In genomic region chr12:111440631-111441030, GRCh38 we compare ENCODE assay signal across 12 cellular contexts. TPM values are rescaled to one million over a fixed set of nuclear protein-coding genes. Genes with fewer than 3 reads are reported as not detected.
DNase-seq lines count a peak whose midpoint lies in the region; ATAC-seq and TF ChIP-seq lines count a peak whose summit lies in the region.
"Had no signal": no experiment of that assay in that cellular context is flagged by ENCODE, and none has a peak within 500 bp of the region (broad histone marks: within the 10 kb centered on the region; RNA-seq: fewer than 3 reads in every experiment).

No MANE protein-coding gene starts in this region.

- DNase-seq in activated CD8-positive, alpha-beta T cell treated with anti-CD3 and anti-CD28 coated beads for 36 hours, result no peak
- DNase-seq in activated CD8-positive, alpha-beta T cell treated with anti-CD3 and anti-CD28 coated beads, Interleukin-2, amount 10 ng/mL, durations not matched to agents 7 days and 5 days, result no peak
- DNase-seq in T-cell (no peak), right atrium auricular region (ENCODE audit: low spot score) (no peak), stomach (no peak), COLO668 (lab: John Stamatoyannopoulos, UW; ENCODE audit: unreplicated experiment) (no peak), GM19240 (ENCODE audit: insufficient read length, low spot score) (no peak)
- DNase-seq: mucosa of descending colon, MV-4-11, NCI-H226 had no signal

- intact Hi-C loops in activated CD8-positive, alpha-beta T cell treated with anti-CD3 and anti-CD28 coated beads for 36 hours (cut with micrococcal nuclease), result loop anchor here (5.0 kb wide), 1 partner anchor 38 kb away; no protein-coding TSS in a partner anchor
- intact Hi-C loops in stomach (cut with DNase I; ENCODE audit: low total_unique reads), result no loop called here

- no peaks in the 10 kb centered on the region for H3K27me3 Mint-ChIP-seq in activated CD8-positive, alpha-beta T cell treated with anti-CD3 and anti-CD28 coated beads for 36 hours
- H3K27me3 Mint-ChIP-seq in activated CD8-positive, alpha-beta T cell treated with anti-CD3 and anti-CD28 coated beads, Interleukin-2, amount 10 ng/mL, durations not matched to agents 7 days and 5 days (ENCODE audit: low read depth), result no peaks in the 10 kb centered on the region
- H3K27me3 Mint-ChIP-seq in T-cell, result no peaks in the 10 kb centered on the region

- peaks cover 57% of the 10 kb centered on the region for H3K36me3 Mint-ChIP-seq in activated CD8-positive, alpha-beta T cell treated with anti-CD3 and anti-CD28 coated beads for 36 hours (ENCODE audit: low read depth)
- peaks cover 51% of the 10 kb centered on the region for H3K36me3 Mint-ChIP-seq in activated CD8-positive, alpha-beta T cell treated with anti-CD3 and anti-CD28 coated beads, Interleukin-2, amount 10 ng/mL, durations not matched to agents 7 days and 5 days (ENCODE audit: low read depth)
- H3K36me3 Mint-ChIP-seq in T-cell, result no peaks in the 10 kb centered on the region

- H3K27me3 ChIP-seq in right atrium auricular region, result no peaks in the 10 kb centered on the region
- H3K27me3 ChIP-seq in stomach, result no peaks in the 10 kb centered on the region
- H3K27me3 ChIP-seq: suprapubic skin had no signal

- H3K4me3 ChIP-seq in right atrium auricular region (no peak overlapping the region), stomach (no peak overlapping the region)
- H3K4me3 ChIP-seq: mucosa of descending colon, suprapubic skin had no signal

- no peak for TF ChIP-seq EP300 in stomach (IDR thresholded peaks at IDR 0.05)

- H3K9me3 ChIP-seq in right atrium auricular region (no peaks in the 10 kb centered on the region), stomach (no peaks in the 10 kb centered on the region)
- H3K9me3 ChIP-seq: mucosa of descending colon, suprapubic skin had no signal

- CTCF ChIA-PET in activated CD8-positive, alpha-beta T cell treated with anti-CD3 and anti-CD28 coated beads for 36 hours (lab: Charles Lee), result interaction anchor here (3.9 to 40.2 kb wide), 2 partner anchors 11 to 36 kb away, joined by 36 to 1222 read pairs; partner anchors contain the start of gene SH2B3
- CTCF ChIA-PET in activated CD8-positive, alpha-beta T cell treated with anti-CD3 and anti-CD28 coated beads, Interleukin-2, amount 10 ng/mL, durations not matched to agents 7 days and 5 days (lab: Charles Lee), result interaction anchor here (0.6 to 28.2 kb wide), 3 partner anchors 11 to 576 kb away, joined by 3 to 1088 read pairs (median 5); partner anchors contain the start of gene SH2B3
- CTCF ChIA-PET in T-cell (lab: Charles Lee), result interaction anchor here in 1 of 2 donors (1.8 kb wide), 1 partner anchor 44 kb away, joined by 5 read pairs; no protein-coding TSS in a partner anchor

- peaks cover 91% of the 10 kb centered on the region for H3K4me1 Mint-ChIP-seq in activated CD8-positive, alpha-beta T cell treated with anti-CD3 and anti-CD28 coated beads for 36 hours (ENCODE audit: low read depth)
- peaks cover 98% of the 10 kb centered on the region for H3K4me1 Mint-ChIP-seq in activated CD8-positive, alpha-beta T cell treated with anti-CD3 and anti-CD28 coated beads, Interleukin-2, amount 10 ng/mL, durations not matched to agents 7 days and 5 days (ENCODE audit: low read depth)
- peaks cover 88 to 98% (median 89%) of the 10 kb centered on the region in 3 donors for H3K4me1 Mint-ChIP-seq in T-cell

- peaks cover 11% of the 10 kb centered on the region for H3K36me3 ChIP-seq in right atrium auricular region
- peaks cover 6 to 55% (median 44%) of the 10 kb centered on the region in 4 donors for H3K36me3 ChIP-seq in stomach

- no peak for TF ChIP-seq CTCF in activated CD8-positive, alpha-beta T cell treated with anti-CD3 and anti-CD28 coated beads for 36 hours (IDR thresholded peaks at IDR 0.05)
- TF ChIP-seq CTCF in right atrium auricular region (IDR thresholded peaks at IDR 0.05) (no peak), stomach (IDR thresholded peaks at IDR 0.05) (no peak)

- H3K27ac Mint-ChIP-seq in activated CD8-positive, alpha-beta T cell treated with anti-CD3 and anti-CD28 coated beads for 36 hours, result peak overlapping the region; percentile 61
- H3K27ac Mint-ChIP-seq in activated CD8-positive, alpha-beta T cell treated with anti-CD3 and anti-CD28 coated beads, Interleukin-2, amount 10 ng/mL, durations not matched to agents 7 days and 5 days, result no peak overlapping the region
- peak overlapping the region; percentile 82 to 96 for H3K27ac Mint-ChIP-seq in T-cell

- no peak overlapping the region for H3K4me3 Mint-ChIP-seq in activated CD8-positive, alpha-beta T cell treated with anti-CD3 and anti-CD28 coated beads for 36 hours
- H3K4me3 Mint-ChIP-seq in activated CD8-positive, alpha-beta T cell treated with anti-CD3 and anti-CD28 coated beads, Interleukin-2, amount 10 ng/mL, durations not matched to agents 7 days and 5 days, result no peak overlapping the region
- no peak overlapping the region for H3K4me3 Mint-ChIP-seq in T-cell

- peaks cover 4 to 96% of the 10 kb centered on the region in 2 donors for H3K4me1 ChIP-seq in right atrium auricular region
- H3K4me1 ChIP-seq in stomach, result peaks cover 34 to 100% (median 78%) of the 10 kb centered on the region in 4 donors

- H3K9me3 Mint-ChIP-seq in activated CD8-positive, alpha-beta T cell treated with anti-CD3 and anti-CD28 coated beads for 36 hours, result no peaks in the 10 kb centered on the region
- no peaks in the 10 kb centered on the region for H3K9me3 Mint-ChIP-seq in activated CD8-positive, alpha-beta T cell treated with anti-CD3 and anti-CD28 coated beads, Interleukin-2, amount 10 ng/mL, durations not matched to agents 7 days and 5 days (ENCODE audit: insufficient read depth)
- H3K9me3 Mint-ChIP-seq in T-cell, result no peaks in the 10 kb centered on the region

- POLR2A ChIA-PET in activated CD8-positive, alpha-beta T cell treated with anti-CD3 and anti-CD28 coated beads for 36 hours (lab: Charles Lee), result interaction anchor here (1.4 to 7.8 kb wide), 3 partner anchors 33 to 72 kb away, joined by 4 to 89 read pairs (median 6); partner anchors contain the start of gene SH2B3
- POLR2A ChIA-PET in activated CD8-positive, alpha-beta T cell treated with anti-CD3 and anti-CD28 coated beads, Interleukin-2, amount 10 ng/mL, durations not matched to agents 7 days and 5 days (lab: Charles Lee), result interaction anchor here (1.3 to 1.4 kb wide), 2 partner anchors 10 kb away, joined by 4 to 5 read pairs; no protein-coding TSS in a partner anchor
- POLR2A ChIA-PET in T-cell (lab: Charles Lee), result no interaction called here

- ATAC-seq in activated CD8-positive, alpha-beta T cell treated with anti-CD3 and anti-CD28 coated beads for 36 hours, result no peak
- no peak for ATAC-seq in activated CD8-positive, alpha-beta T cell treated with anti-CD3 and anti-CD28 coated beads, Interleukin-2, amount 10 ng/mL, durations not matched to agents 7 days and 5 days
- ATAC-seq in T-cell (replicated peaks in 1 of 4) (no peak), HG03469 (IDR thresholded peaks at IDR 0.05; ENCODE audit: unreplicated experiment) (no peak)
- ATAC-seq: mucosa of descending colon had no signal

- peak overlapping the region; percentile 46 for H3K27ac ChIP-seq in right atrium auricular region
- peak overlapping the region in 3 of 5 donors; percentile 39 to 81 (median 47) for H3K27ac ChIP-seq in stomach

- no peak for TF ChIP-seq POLR2A in stomach (IDR thresholded peaks at IDR 0.05)

- WGBS in stomach, 5 donors, result 84 to 93% (median 92%) methylated on average over 3 of the region's 3 CpGs

RNA-seq across cellular contexts. Expression of gene SH2B3, which starts 34.9 kb away (rescaled TPM):
- total RNA-seq in activated CD8-positive, alpha-beta T cell treated with anti-CD3 and anti-CD28 coated beads for 36 hours, result 10 to 100 TPM; 48.7 to 52.7 TPM
- total RNA-seq in activated CD8-positive, alpha-beta T cell treated with anti-CD3 and anti-CD28 coated beads, Interleukin-2, amount 10 ng/mL, durations not matched to agents 7 days and 5 days, result 10 to 100 TPM; 49.9 to 50.9 TPM
- total RNA-seq in T-cell (10 to 100 TPM; 24.6 to 38.8 (median 28.8) TPM), right atrium auricular region (10 to 100 TPM; 42.6 to 47.4 TPM), stomach (10 to 100 TPM in 2 of 5 donors, 1 to 10 TPM in 3; 5.3 to 21.7 (median 9.8) TPM)
- 1 to 10 TPM; 2.5 to 8.1 (median 7.3) TPM for polyA plus RNA-seq in stomach

Comparison
In these comparisons a context has a peak if more than half of its experiments do, and no peak if none do; other contexts are left out.
1. POLR2A ChIA-PET loops: an anchor here in activated CD8-positive, alpha-beta T cell treated with anti-CD3 and anti-CD28 coated beads for 36 hours (1.4 to 7.8 kb wide) and activated CD8-positive, alpha-beta T cell treated with anti-CD3 and anti-CD28 coated beads, Interleukin-2, amount 10 ng/mL, durations not matched to agents 7 days and 5 days (1.3 to 1.4 kb wide); none called in T-cell.